In the genomic region with DNA sequence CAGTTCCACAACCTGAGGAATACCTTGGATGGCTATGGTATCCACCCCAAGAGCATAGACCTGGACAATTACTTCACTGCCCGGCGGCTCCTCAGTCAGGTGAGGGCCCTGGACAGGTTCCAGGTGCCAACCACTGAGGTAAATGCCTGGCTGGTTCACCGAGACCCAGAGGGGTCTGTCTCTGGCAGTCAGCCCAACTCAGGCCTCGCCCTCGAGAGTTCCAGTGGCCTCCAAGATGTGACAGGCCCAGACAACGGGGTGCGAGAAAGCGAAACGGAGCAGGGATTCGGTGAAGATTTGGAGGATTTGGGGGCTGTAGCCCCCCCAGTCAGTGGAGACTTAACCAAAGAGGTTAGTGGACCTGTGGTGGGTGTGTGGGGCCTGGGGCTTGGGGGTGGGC, we compare ENCODE assay signal across 1 cellular context.
TF ChIP-seq lines count a peak whose summit lies in the region.

No MANE protein-coding gene starts in this region.

TF ChIP-seq in K562, 482 proteins besides CTCF, POLR2A, EP300 and RAD21:
- TF ChIP-seq ZFX (CRISPR knock-in tag; IDR thresholded peaks at IDR 0.05) (0 out of 2 replicates have a peak, but pooled peaks have one; percentile 48), SMAD3 (CRISPR knock-in tag; conservative IDR thresholded peaks at IDR 0.05) (no peak), NCOA1 (IDR thresholded peaks at IDR 0.05; ENCODE audit: low read depth) (no peak), RBFOX2 (IDR thresholded peaks at IDR 0.05; ENCODE audit: low read depth, low read length) (peak; percentile 40; the same call in 1 of the 2 replicates)
TF ChIP-seq in K562: peak in this region for 2.
